In the genomic region with DNA sequence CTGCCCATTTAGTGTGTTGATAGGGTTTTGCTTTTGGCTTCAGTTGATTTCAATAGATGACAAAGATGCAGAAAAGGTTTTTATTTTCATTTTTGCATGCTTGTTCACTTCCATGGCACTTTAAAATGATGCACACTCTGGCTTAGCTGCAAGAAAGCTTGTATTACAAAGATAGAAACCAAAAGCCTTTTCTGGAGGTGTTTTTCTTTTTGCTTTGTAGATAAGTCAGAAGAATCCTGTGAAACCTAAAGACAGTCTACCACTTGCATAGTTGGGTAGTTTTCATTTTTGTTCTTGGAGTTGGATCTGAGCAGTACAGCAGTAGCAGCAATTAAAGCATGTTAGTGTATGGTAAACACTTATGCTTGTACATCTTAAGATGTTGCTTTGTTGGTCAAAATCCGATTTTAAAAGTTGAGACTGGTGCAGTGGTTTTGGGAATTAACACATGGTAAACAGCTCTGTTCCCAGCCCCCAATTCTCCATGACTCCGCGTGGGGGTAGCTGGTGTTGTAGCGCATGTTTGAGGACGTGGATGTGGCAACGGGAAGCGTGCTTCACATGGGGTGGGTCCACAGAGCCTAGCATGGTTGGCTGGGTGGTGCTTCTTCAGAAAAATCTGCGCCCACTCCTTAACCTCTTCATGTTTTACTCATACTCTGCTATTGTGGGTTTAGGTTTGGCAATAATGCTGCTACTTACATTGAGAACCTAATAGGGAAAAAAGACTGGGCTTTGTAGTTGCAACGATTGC, we compare ENCODE assay signal across 10 cellular contexts. TPM values are rescaled to one million over a fixed set of nuclear protein-coding genes. Genes with fewer than 3 reads are reported as not detected.
DNase-seq lines count a peak whose midpoint lies in the region; ATAC-seq and TF ChIP-seq lines count a peak whose summit lies in the region.
"Had no signal": no experiment of that assay in that cellular context is flagged by ENCODE, and none has a peak within 500 bp of the region (broad histone marks: within the 10 kb centered on the region; RNA-seq: fewer than 3 reads in every experiment).

No MANE protein-coding gene starts in this region.

- 82 to 89% (median 83%) methylated on average over 7 to 9 of the region's 9 CpGs for WGBS in adrenal gland, 4 donors

- DNase-seq in naive thymus-derived CD8-positive, alpha-beta T cell, result no peak
- no peak for DNase-seq in NK-92 treated with Interleukin-12 subunit alpha and Interleukin-12 subunit beta, amount 100 ng/mL, for 24 hours (lab: John Stamatoyannopoulos, UW)
- DNase-seq in cerebellar cortex (ENCODE audit: low spot score) (no peak), adrenal gland (no peak), kidney tubule cell (ENCODE audit: low spot score) (no peak)

- H3K79me2 ChIP-seq in KMS-11 (ENCODE audit: insufficient read depth, low read depth), result peaks cover 26% of the 10 kb centered on the region; the same call in 1 of the 2 replicates

- H2AFZ ChIP-seq in KMS-11 (ENCODE audit: low read depth), result no peak overlapping the region

- intact Hi-C loops in adrenal gland (cut with DNase I), result no loop called here

- H3K9me3 ChIP-seq in adrenal gland (replicated peaks in 1 of 3), result no peaks in the 10 kb centered on the region

- H3K27me3 ChIP-seq in KMS-11 (ENCODE audit: insufficient read depth, low read depth) (no peaks in the 10 kb centered on the region), adrenal gland (no peaks in the 10 kb centered on the region)
- H3K27me3 ChIP-seq: cardiac muscle cell had no signal

- H3K36me3 Mint-ChIP-seq in naive thymus-derived CD8-positive, alpha-beta T cell, result no peaks in the 10 kb centered on the region

- H3K36me3 ChIP-seq in KMS-11 (ENCODE audit: insufficient read depth) (no peaks in the 10 kb centered on the region), adrenal gland (replicated peaks in 1 of 2) (no peaks in the 10 kb centered on the region)
- H3K36me3 ChIP-seq: cardiac muscle cell had no signal

- H3K4me3 Mint-ChIP-seq in naive thymus-derived CD8-positive, alpha-beta T cell, result peak overlapping the region in 9 of 10 donors; percentile 3 to 77 (median 56)

- H3K4me1 ChIP-seq in KMS-11 (ENCODE audit: low read depth, poor library complexity, severe bottlenecking) (peaks cover 31% of the 10 kb centered on the region), adrenal gland (replicated peaks in 1 of 2) (peaks cover 0 to 35% of the 10 kb centered on the region in 2 donors)

- H3K4me1 Mint-ChIP-seq in naive thymus-derived CD8-positive, alpha-beta T cell, result peaks cover 52 to 91% (median 80%) of the 10 kb centered on the region in 4 donors

- peak overlapping the region in 8 of 10 donors; percentile 17 to 80 (median 49) for H3K27ac Mint-ChIP-seq in naive thymus-derived CD8-positive, alpha-beta T cell

- POLR2A ChIA-PET in naive thymus-derived CD8-positive, alpha-beta T cell (lab: Charles Lee), result no interaction called here

- TF ChIP-seq CTCF in KMS-11 (conservative IDR thresholded peaks at IDR 0.05; ENCODE audit: low read depth, low read length) (no peak), adrenal gland (IDR thresholded peaks at IDR 0.05) (no peak)

- no peaks in the 10 kb centered on the region for H3K27me3 Mint-ChIP-seq in naive thymus-derived CD8-positive, alpha-beta T cell

- ATAC-seq in GM18511 (IDR thresholded peaks at IDR 0.05; ENCODE audit: unreplicated experiment) (peak; percentile 58), GM21529 (IDR thresholded peaks at IDR 0.05; ENCODE audit: unreplicated experiment) (peak; percentile 68)
- ATAC-seq in naive thymus-derived CD8-positive, alpha-beta T cell, result no peak

- H4K20me1 ChIP-seq in KMS-11 (ENCODE audit: insufficient read depth), result 0 out of 2 replicates have a peak, but pooled peaks cover 8% of the 10 kb centered on the region

- H3K4me2 ChIP-seq in KMS-11, result peak overlapping the region; percentile 50; the same call in 1 of the 2 replicates

- H3K9ac ChIP-seq in KMS-11, result no peak overlapping the region

- no peaks in the 10 kb centered on the region for H3K9me3 Mint-ChIP-seq in naive thymus-derived CD8-positive, alpha-beta T cell

- H3K4me3 ChIP-seq in KMS-11 (IDR thresholded peaks at IDR 0.05; ENCODE audit: insufficient read depth, low read depth, low read length) (no peak overlapping the region), adrenal gland (no peak overlapping the region)
- H3K4me3 ChIP-seq: cardiac muscle cell, lung had no signal

- no peak for TF ChIP-seq POLR2A in adrenal gland (IDR thresholded peaks at IDR 0.05)

- H3K27ac ChIP-seq in KMS-11 (peak overlapping the region; percentile 19; the same call in 1 of the 2 replicates), adrenal gland (no peak overlapping the region)
- H3K27ac ChIP-seq: cardiac muscle cell had no signal

RNA-seq across cellular contexts. Expression of a gene that starts 19.8 kb away (rescaled TPM):
- 10 to 100 TPM; 72.6 to 78.6 TPM for total RNA-seq in naive thymus-derived CD8-positive, alpha-beta T cell
- 10 to 100 TPM; 11.0 to 25.5 (median 24.0) TPM for polyA plus RNA-seq in naive thymus-derived CD8-positive, alpha-beta T cell
- total RNA-seq in adrenal gland, result 10 to 100 TPM; 30.4 to 87.0 (median 55.5) TPM
- 10 to 100 TPM; 18.3 to 67.9 (median 19.9) TPM for polyA plus RNA-seq in adrenal gland

Comparison
In these comparisons a context has a peak if more than half of its experiments do, and no peak if none do; other contexts are left out.
1. ATAC-seq: peak in GM18511 (single experiment) and GM21529 (single experiment); none in naive thymus-derived CD8-positive, alpha-beta T cell (0 of 2).